In genomic region chr16:49587051-49587450, GRCh38 we compare ENCODE assay signal across 15 cellular contexts.
DNase-seq lines count a peak whose midpoint lies in the region; ATAC-seq and TF ChIP-seq lines count a peak whose summit lies in the region.
"Had no signal": no experiment of that assay in that cellular context is flagged by ENCODE, and none has a peak within 500 bp of the region (broad histone marks: within the 10 kb centered on the region; RNA-seq: fewer than 3 reads in every experiment).

No MANE protein-coding gene starts in this region.

- H3K36me3 ChIP-seq in adipocyte (ENCODE audit: control insufficient read depth, insufficient read depth, low read length, severe bottlenecking) (no peaks in the 10 kb centered on the region), spleen (no peaks in the 10 kb centered on the region), gastrocnemius medialis (no peaks in the 10 kb centered on the region)

- no peak for TF ChIP-seq CTCF in glutamatergic neuron (IDR thresholded peaks at IDR 0.05; ENCODE audit: partially characterized antibody, unreplicated experiment)
- no peak for TF ChIP-seq CTCF in nephron progenitor cell (IDR thresholded peaks at IDR 0.05)
- no peak for TF ChIP-seq CTCF in spleen (IDR thresholded peaks at IDR 0.05 in 8 of 11, conservative IDR thresholded peaks at IDR 0.05 in 3 of 11)
- TF ChIP-seq CTCF in gastrocnemius medialis (IDR thresholded peaks at IDR 0.05 in 4 of 5, conservative IDR thresholded peaks at IDR 0.05 in 1 of 5): no peak

- DNase-seq in adipocyte (ENCODE audit: low read depth) (no peak), glutamatergic neuron (no peak), nephron progenitor cell (no peak), spleen (peak; percentile 45), gastrocnemius medialis (no peak), NCI-H1105 treated with DMSO at 0.1 percent for 48 hours (lab: John Stamatoyannopoulos, UW) (no peak)
- DNase-seq: CD4-positive, CD25-positive, alpha-beta regulatory T cell; NCI-H1105; NCI-H1930; PC-3 had no signal

- H3K4me3 Mint-ChIP-seq in glutamatergic neuron (ENCODE audit: unreplicated experiment) (peak overlapping the region; percentile 13), nephron progenitor cell (no peak overlapping the region)
- H3K4me3 Mint-ChIP-seq: B cell; CD4-positive, CD25-positive, alpha-beta regulatory T cell had no signal

- no peak for ATAC-seq in GM21367 (IDR thresholded peaks at IDR 0.05; ENCODE audit: unreplicated experiment)
- no peak for ATAC-seq in gastrocnemius medialis
- ATAC-seq: HCT116, PC-3 had no signal

- H3K4me3 ChIP-seq in adipocyte (ENCODE audit: low read length): peak overlapping the region; percentile 35
- H3K4me3 ChIP-seq in spleen: no peak overlapping the region
- peak overlapping the region in 1 of 4 donors; percentile 12 for H3K4me3 ChIP-seq in gastrocnemius medialis

- H3K27me3 Mint-ChIP-seq in glutamatergic neuron (ENCODE audit: unreplicated experiment) (peaks cover 7% of the 10 kb centered on the region), nephron progenitor cell (ENCODE audit: low read depth, poor library complexity) (peaks cover 3% of the 10 kb centered on the region)
- H3K27me3 Mint-ChIP-seq: B cell had no signal

- intact Hi-C loops in spleen (cut with DNase I; ENCODE audit: low total_unique reads): no loop called here
- intact Hi-C loops in gastrocnemius medialis (cut with DNase I; ENCODE audit: low total_unique reads): no loop called here

- in situ Hi-C loops in gastrocnemius medialis (cut with MboI; ENCODE audit: low sequenced_read_pairs in 4 of 4): loop anchor here in 1 of 4 donors (25.0 kb wide), 1 partner anchor 175 kb away; no protein-coding TSS in a partner anchor

- H3K36me3 Mint-ChIP-seq in glutamatergic neuron (ENCODE audit: unreplicated experiment) (no peaks in the 10 kb centered on the region), nephron progenitor cell (ENCODE audit: low read depth) (peaks cover 9% of the 10 kb centered on the region)
- H3K36me3 Mint-ChIP-seq: CD4-positive, CD25-positive, alpha-beta regulatory T cell had no signal

- no peak overlapping the region for H3K9ac ChIP-seq in adipocyte (ENCODE audit: low read length)

- H3K9me3 ChIP-seq in adipocyte (ENCODE audit: control insufficient read depth, low read length) (no peaks in the 10 kb centered on the region), spleen (no peaks in the 10 kb centered on the region), gastrocnemius medialis (no peaks in the 10 kb centered on the region)

- H3K27ac ChIP-seq in spleen (no peak overlapping the region), gastrocnemius medialis (peak overlapping the region in 1 of 4 donors; percentile 44)
- H3K27ac ChIP-seq: HL-60, RWPE1 had no signal

- peaks cover 18% of the 10 kb centered on the region for H3K9me3 Mint-ChIP-seq in glutamatergic neuron (ENCODE audit: unreplicated experiment)
- peaks cover 5% of the 10 kb centered on the region for H3K9me3 Mint-ChIP-seq in nephron progenitor cell

- H3K27me3 ChIP-seq in adipocyte (replicated peaks; ENCODE audit: control insufficient read depth, insufficient read depth, low read length): no peaks in the 10 kb centered on the region
- no peaks in the 10 kb centered on the region for H3K27me3 ChIP-seq in spleen (replicated peaks in 1 of 7)
- no peaks in the 10 kb centered on the region for H3K27me3 ChIP-seq in gastrocnemius medialis

- TF ChIP-seq POLR2A in spleen (IDR thresholded peaks at IDR 0.05): no peak
- no peak for TF ChIP-seq POLR2A in gastrocnemius medialis (IDR thresholded peaks at IDR 0.05)

- H3K4me1 Mint-ChIP-seq in glutamatergic neuron (ENCODE audit: low read depth, unreplicated experiment) (peaks cover 58% of the 10 kb centered on the region), nephron progenitor cell (peaks cover 53% of the 10 kb centered on the region)
- H3K4me1 Mint-ChIP-seq: B cell; CD4-positive, CD25-positive, alpha-beta regulatory T cell had no signal

- WGBS in spleen, 5 donors: 73 to 84% (median 80%) methylated on average over 8 of the region's 8 CpGs

- peak overlapping the region; percentile 50 for H3K27ac Mint-ChIP-seq in glutamatergic neuron (ENCODE audit: unreplicated experiment)
- peak overlapping the region; percentile 58 for H3K27ac Mint-ChIP-seq in nephron progenitor cell
- H3K27ac Mint-ChIP-seq: B cell; CD4-positive, CD25-positive, alpha-beta regulatory T cell had no signal

- H3K4me1 ChIP-seq in adipocyte (ENCODE audit: control insufficient read depth, insufficient read depth, low read length) (peaks cover 5% of the 10 kb centered on the region), spleen (no peaks in the 10 kb centered on the region), gastrocnemius medialis (peaks cover 18 to 22% of the 10 kb centered on the region in 2 donors)
